ENCODE assay signal across 9 cellular contexts in the genomic region with DNA sequence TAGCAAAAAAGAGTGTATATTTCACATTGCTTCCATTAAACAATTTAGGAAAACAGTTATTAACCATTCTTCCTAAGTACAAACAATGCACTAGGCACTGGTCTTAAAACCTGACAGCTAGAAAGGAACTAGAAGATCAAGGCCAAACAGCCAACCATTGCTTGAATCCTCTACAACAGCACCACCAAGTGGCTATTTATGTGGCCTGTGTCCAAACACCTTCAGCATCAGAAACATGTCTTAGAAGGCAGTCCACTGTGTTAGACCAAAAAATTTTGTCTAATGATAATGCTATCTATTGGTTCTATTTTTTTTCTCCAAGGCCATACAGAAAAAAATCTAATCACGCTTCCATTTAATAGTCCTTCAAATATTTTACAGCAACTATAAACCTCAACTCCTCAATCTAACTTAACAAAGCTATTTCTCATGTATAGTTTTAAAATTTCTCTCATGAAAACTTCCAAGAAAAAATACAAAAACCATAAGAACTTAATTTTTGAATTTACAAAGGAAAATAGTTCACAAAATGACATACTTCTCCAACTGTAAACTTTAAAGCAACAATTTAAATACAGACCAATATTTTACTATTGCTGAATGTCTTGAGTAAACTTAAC. TPM values are rescaled to one million over a fixed set of nuclear protein-coding genes. Genes with fewer than 3 reads are reported as not detected.
DNase-seq lines count a peak whose midpoint lies in the region; ATAC-seq and TF ChIP-seq lines count a peak whose summit lies in the region.
"Had no signal": no experiment of that assay in that cellular context is flagged by ENCODE, and none has a peak within 500 bp of the region (broad histone marks: within the 10 kb centered on the region; RNA-seq: fewer than 3 reads in every experiment).

No MANE protein-coding gene starts in this region.

- no peak overlapping the region for H3K4me3 ChIP-seq in CD8-positive, alpha-beta T cell (ENCODE audit: low read depth, low read length)
- H3K4me3 ChIP-seq in WERI-Rb-1 (ENCODE audit: low read depth, low read length), result no peak overlapping the region

- TF ChIP-seq CTCF in CD8-positive, alpha-beta T cell (IDR thresholded peaks at IDR 0.05), result peak; percentile 30
- peak; percentile 78 for TF ChIP-seq CTCF in WERI-Rb-1 (IDR thresholded peaks at IDR 0.05; ENCODE audit: low read depth, low read length)

- H3K27ac Mint-ChIP-seq in CD8-positive, alpha-beta T cell, result no peak overlapping the region
- H3K27ac Mint-ChIP-seq in stimulated activated effector memory CD8-positive, alpha-beta T cell treated with anti-CD3 and anti-CD28 coated beads, Interleukin-12 subunit alpha, Interleukin-12 subunit beta, amount 100 ng/mL, for 72 hours, result no peak overlapping the region
- H3K27ac Mint-ChIP-seq: activated B cell treated with CpG ODN at 0.5 μM for 24 hours had no signal

- no peak overlapping the region for H3K27ac ChIP-seq in CD8-positive, alpha-beta T cell (ENCODE audit: low read depth, low read length)
- no peak overlapping the region for H3K27ac ChIP-seq in WERI-Rb-1

- POLR2A ChIA-PET in CD8-positive, alpha-beta T cell (lab: Charles Lee), result no interaction called here

- H3K4me3 Mint-ChIP-seq in CD8-positive, alpha-beta T cell, result no peak overlapping the region
- no peak overlapping the region for H3K4me3 Mint-ChIP-seq in stimulated activated effector memory CD8-positive, alpha-beta T cell treated with anti-CD3 and anti-CD28 coated beads, Interleukin-12 subunit alpha, Interleukin-12 subunit beta, amount 100 ng/mL, for 72 hours
- H3K4me3 Mint-ChIP-seq: activated B cell treated with CpG ODN at 0.5 μM for 24 hours had no signal

- H3K9me3 Mint-ChIP-seq in CD8-positive, alpha-beta T cell, result peaks cover 2% of the 10 kb centered on the region
- H3K9me3 Mint-ChIP-seq in stimulated activated effector memory CD8-positive, alpha-beta T cell treated with anti-CD3 and anti-CD28 coated beads, Interleukin-12 subunit alpha, Interleukin-12 subunit beta, amount 100 ng/mL, for 72 hours, result no peaks in the 10 kb centered on the region
- H3K9me3 Mint-ChIP-seq: activated B cell treated with CpG ODN at 0.5 μM for 24 hours had no signal

- intact Hi-C loops in CD8-positive, alpha-beta T cell (cut with DNase I, micrococcal nuclease), result loop anchor here in 1 of 2 experiments (1.0 kb wide), 1 partner anchor 14 kb away; no protein-coding TSS in a partner anchor

- no peak for ATAC-seq in CD8-positive, alpha-beta T cell
- peak; percentile 70 for ATAC-seq in GM18508 (IDR thresholded peaks at IDR 0.05; ENCODE audit: insufficient read depth, unreplicated experiment)
- peak; percentile 86 for ATAC-seq in HG02981 (IDR thresholded peaks at IDR 0.05; ENCODE audit: unreplicated experiment)
- no peak for ATAC-seq in stimulated activated effector memory CD8-positive, alpha-beta T cell treated with anti-CD3 and anti-CD28 coated beads, Interleukin-12 subunit alpha, Interleukin-12 subunit beta, amount 100 ng/mL, for 72 hours

- no peaks in the 10 kb centered on the region for H3K4me1 ChIP-seq in CD8-positive, alpha-beta T cell (ENCODE audit: insufficient read depth, low read length)

- H3K36me3 Mint-ChIP-seq in CD8-positive, alpha-beta T cell, result peaks cover 58% of the 10 kb centered on the region
- peaks cover 71% of the 10 kb centered on the region for H3K36me3 Mint-ChIP-seq in stimulated activated effector memory CD8-positive, alpha-beta T cell treated with anti-CD3 and anti-CD28 coated beads, Interleukin-12 subunit alpha, Interleukin-12 subunit beta, amount 100 ng/mL, for 72 hours

- H3K4me1 Mint-ChIP-seq in CD8-positive, alpha-beta T cell (ENCODE audit: low read depth), result no peaks in the 10 kb centered on the region
- H3K4me1 Mint-ChIP-seq in stimulated activated effector memory CD8-positive, alpha-beta T cell treated with anti-CD3 and anti-CD28 coated beads, Interleukin-12 subunit alpha, Interleukin-12 subunit beta, amount 100 ng/mL, for 72 hours, result no peaks in the 10 kb centered on the region
- H3K4me1 Mint-ChIP-seq: activated B cell treated with CpG ODN at 0.5 μM for 24 hours had no signal

- H3K9me3 ChIP-seq in CD8-positive, alpha-beta T cell (ENCODE audit: low read length), result no peaks in the 10 kb centered on the region
- H3K9me3 ChIP-seq in WERI-Rb-1 (ENCODE audit: severe bottlenecking), result no peaks in the 10 kb centered on the region

- CTCF ChIA-PET in CD8-positive, alpha-beta T cell (lab: Charles Lee), result no interaction called here

- no peaks in the 10 kb centered on the region for H3K27me3 ChIP-seq in CD8-positive, alpha-beta T cell (ENCODE audit: insufficient read depth, low read length)
- H3K27me3 ChIP-seq in WERI-Rb-1 (ENCODE audit: insufficient read depth, low read depth, severe bottlenecking), result no peaks in the 10 kb centered on the region

- peaks cover 3% of the 10 kb centered on the region for H3K36me3 ChIP-seq in CD8-positive, alpha-beta T cell (ENCODE audit: insufficient read depth, low read length)
- H3K36me3 ChIP-seq in WERI-Rb-1, result peaks cover 3% of the 10 kb centered on the region; the same call in 1 of the 2 replicates

- H3K27me3 Mint-ChIP-seq in CD8-positive, alpha-beta T cell (ENCODE audit: low read depth), result no peaks in the 10 kb centered on the region
- H3K27me3 Mint-ChIP-seq: activated B cell treated with CpG ODN at 0.5 μM for 24 hours had no signal

- no peak for DNase-seq in CD8-positive, alpha-beta T cell
- DNase-seq in NCI-H2029 (lab: John Stamatoyannopoulos, UW) (peak; percentile 40), WERI-Rb-1 (peak; percentile 42), iris pigment epithelial cell (ENCODE audit: low read depth) (peak; percentile 62), KG1 (lab: John Stamatoyannopoulos, UW) (no peak)
- DNase-seq in stimulated activated effector memory CD8-positive, alpha-beta T cell treated with anti-CD3 and anti-CD28 coated beads, Interleukin-12 subunit alpha, Interleukin-12 subunit beta, amount 100 ng/mL, for 72 hours (ENCODE audit: low spot score in 2 of 2), result no peak
- DNase-seq: activated B cell treated with CpG ODN at 0.5 μM for 24 hours had no signal

RNA-seq across cellular contexts. Expression of gene CAAP1, which starts 36.1 kb away (rescaled TPM):
- 10 to 100 TPM; 13.4 to 15.1 TPM for total RNA-seq in CD8-positive, alpha-beta T cell

Comparison
In these comparisons a context has a peak if more than half of its experiments do, and no peak if none do; other contexts are left out.
1. ATAC-seq: peak in GM18508 (single experiment) and HG02981 (single experiment); none in CD8-positive, alpha-beta T cell (single experiment) and stimulated activated effector memory CD8-positive, alpha-beta T cell treated with anti-CD3 and anti-CD28 coated beads, Interleukin-12 subunit alpha, Interleukin-12 subunit beta, amount 100 ng/mL, for 72 hours (single experiment).
2. DNase-seq: peak in NCI-H2029 (single experiment), WERI-Rb-1 (single experiment) and iris pigment epithelial cell (single experiment); none in CD8-positive, alpha-beta T cell (0 of 7), KG1 (single experiment) and stimulated activated effector memory CD8-positive, alpha-beta T cell treated with anti-CD3 and anti-CD28 coated beads, Interleukin-12 subunit alpha, Interleukin-12 subunit beta, amount 100 ng/mL, for 72 hours (0 of 2).